In the genomic region with DNA sequence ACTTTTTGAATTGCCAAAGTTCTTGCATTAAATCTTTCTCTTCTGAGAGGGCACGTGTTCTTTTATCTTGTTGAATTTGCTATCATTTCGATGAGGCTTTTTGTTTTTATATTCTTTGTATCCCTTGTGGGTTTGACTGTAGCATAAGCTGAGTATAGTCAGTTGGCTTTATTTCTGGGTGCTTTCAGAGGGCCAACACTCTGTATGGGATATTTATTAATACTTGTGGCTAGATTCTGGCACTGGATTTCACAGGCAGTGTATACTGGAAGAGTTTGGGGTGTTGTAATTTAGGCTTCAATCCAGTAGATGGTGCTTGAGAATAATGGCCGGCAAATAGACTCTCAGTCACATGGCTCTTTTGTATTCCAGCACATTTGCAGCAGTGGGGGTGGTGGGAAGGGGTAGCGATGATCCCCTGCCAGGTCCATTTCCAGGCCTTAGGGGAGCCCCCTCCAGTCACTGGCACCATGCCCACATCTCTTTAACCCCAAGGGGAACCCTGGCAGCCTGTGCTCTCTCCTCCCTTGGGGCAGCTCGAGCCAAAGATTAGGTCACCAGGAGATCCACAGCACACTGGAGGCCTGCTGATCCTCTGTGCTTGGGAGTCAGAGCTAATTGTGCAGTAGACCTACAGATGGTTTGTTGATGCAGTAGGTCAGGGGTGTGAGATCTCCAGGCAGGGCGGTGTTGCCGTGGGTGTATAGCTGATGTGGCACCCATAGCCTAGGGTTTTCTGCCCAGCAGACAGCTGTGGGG, we compare ENCODE assay signal across 8 cellular contexts.
DNase-seq lines count a peak whose midpoint lies in the region; ATAC-seq and TF ChIP-seq lines count a peak whose summit lies in the region.

No MANE protein-coding gene starts in this region.

- DNase-seq in ACHN = peak; percentile 50
- DNase-seq in HCEC 1CT = peak; percentile 35
- DNase-seq in RWPE2 (ENCODE audit: low spot score) = no peak
- DNase-seq in fibroblast of peridontal ligament (ENCODE audit: extremely low read depth) = peak; percentile 64
- peak; percentile 77 for DNase-seq in pons (ENCODE audit: low spot score)
- DNase-seq in effector CD4-positive, alpha-beta T cell = no peak
- no peak for DNase-seq in NCI-H774 (lab: John Stamatoyannopoulos, UW)

- ATAC-seq in RWPE2 (ENCODE audit: low read depth) = peak; percentile 66; the same call in 2 of the 3 replicates
- no peak for ATAC-seq in HG03280 (IDR thresholded peaks at IDR 0.05; ENCODE audit: unreplicated experiment)

- no peaks in the 10 kb centered on the region for H3K4me1 ChIP-seq in RWPE2 (ENCODE audit: insufficient read depth, poor library complexity, severe bottlenecking)

- H3K4me3 ChIP-seq in RWPE2 (ENCODE audit: severe bottlenecking) = no peak overlapping the region

- no peaks in the 10 kb centered on the region for H3K36me3 ChIP-seq in RWPE2 (ENCODE audit: low read depth)

- TF ChIP-seq CTCF in RWPE2 (IDR thresholded peaks at IDR 0.05; ENCODE audit: poor library complexity, severe bottlenecking) = peak; percentile 59

- no peaks in the 10 kb centered on the region for H3K27me3 ChIP-seq in RWPE2 (ENCODE audit: insufficient read depth, poor library complexity, severe bottlenecking)

- no peak overlapping the region for H3K27ac ChIP-seq in RWPE2 (ENCODE audit: poor library complexity, severe bottlenecking)

- no peaks in the 10 kb centered on the region for H3K9me3 ChIP-seq in RWPE2 (ENCODE audit: severe bottlenecking)

- in situ Hi-C loops in ACHN (cut with HindIII; ENCODE audit: low pct_ligation_motif_present, low pct_unique_long_range_greater_than_20kb, low sequenced_read_pairs) = no loop called here

Comparison
In these comparisons a context has a peak if more than half of its experiments do, and no peak if none do; other contexts are left out.
1. DNase-seq: peak in ACHN (single experiment), HCEC 1CT (single experiment), fibroblast of peridontal ligament (single experiment) and pons (single experiment); none in RWPE2 (single experiment), effector CD4-positive, alpha-beta T cell (single experiment) and NCI-H774 (single experiment).